Comparison of ENCODE assay signal across 8 cellular contexts in the genomic region with DNA sequence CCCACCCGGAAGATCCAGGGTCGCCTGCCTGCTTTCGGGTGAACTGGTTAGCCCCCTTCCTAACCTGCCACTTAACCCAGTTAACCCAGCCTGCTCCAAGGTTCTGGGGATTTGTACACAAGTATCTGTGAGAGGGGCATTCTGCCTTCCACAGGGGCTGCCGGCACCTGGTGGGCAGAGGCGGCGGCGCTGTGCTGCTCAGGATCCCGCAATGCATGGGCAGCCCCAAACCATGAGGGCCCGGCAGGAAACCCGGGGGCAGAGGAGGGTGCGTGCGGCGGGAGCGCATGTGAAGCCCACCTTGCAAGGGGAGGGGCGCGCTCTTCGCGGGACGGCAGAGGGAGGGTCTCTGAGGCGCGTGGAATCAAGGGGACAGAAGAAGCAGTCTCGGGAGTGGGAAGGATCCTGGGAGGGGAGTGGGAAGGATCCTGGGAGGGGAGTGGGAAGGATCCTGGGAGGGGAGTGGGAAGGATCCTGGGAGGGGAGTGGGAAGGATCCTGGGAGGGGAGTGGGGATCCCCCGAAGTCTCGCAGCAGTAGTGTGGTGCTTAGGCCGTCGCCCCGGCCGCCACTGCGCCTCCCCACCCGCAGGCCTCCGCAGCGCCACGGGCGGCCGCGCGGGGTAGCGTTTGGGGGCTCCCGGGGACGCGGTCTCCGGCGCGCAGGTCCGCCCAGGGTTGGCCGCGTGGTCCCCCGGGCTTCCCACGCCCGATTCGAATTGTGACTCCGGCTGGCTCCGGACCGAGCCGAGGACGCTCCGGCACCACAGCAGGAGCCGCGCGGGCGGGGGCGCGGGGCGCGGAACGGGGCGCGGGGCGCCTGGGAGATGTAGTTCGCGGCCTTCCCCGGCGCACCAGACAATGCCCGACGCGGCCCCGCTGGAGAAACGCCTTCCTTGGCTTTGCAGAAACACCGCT. TPM values are rescaled to one million over a fixed set of nuclear protein-coding genes. Genes with fewer than 3 reads are reported as not detected.
DNase-seq lines count a peak whose midpoint lies in the region; ATAC-seq lines count a peak whose summit lies in the region.

No MANE protein-coding gene starts in this region.

- H3K27me3 ChIP-seq in CD4-positive, CD25-positive, alpha-beta regulatory T cell (ENCODE audit: control insufficient read depth, insufficient read depth, low read length) = peaks cover 5% of the 10 kb centered on the region

- H3K27me3 Mint-ChIP-seq in CD4-positive, CD25-positive, alpha-beta regulatory T cell = peaks cover 41% of the 10 kb centered on the region

- peaks cover 26% of the 10 kb centered on the region for H3K4me1 ChIP-seq in CD4-positive, CD25-positive, alpha-beta regulatory T cell (ENCODE audit: control insufficient read depth, insufficient read depth, low read length, poor library complexity, severe bottlenecking)

- H3K4me1 Mint-ChIP-seq in CD4-positive, CD25-positive, alpha-beta regulatory T cell = peaks cover 2 to 23% (median 5%) of the 10 kb centered on the region in 4 donors

- H3K36me3 Mint-ChIP-seq in CD4-positive, CD25-positive, alpha-beta regulatory T cell = no peaks in the 10 kb centered on the region

- no peaks in the 10 kb centered on the region for H3K9me3 ChIP-seq in CD4-positive, CD25-positive, alpha-beta regulatory T cell (ENCODE audit: control insufficient read depth in 2 of 2, low read length in 2 of 2)

- ATAC-seq in CD4-positive, CD25-positive, alpha-beta regulatory T cell (ENCODE audit: low read depth in 2 of 2) = peak; percentile 77 to 78
- ATAC-seq in GM21367 (IDR thresholded peaks at IDR 0.05; ENCODE audit: unreplicated experiment) (peak; percentile 44), HG02678 (IDR thresholded peaks at IDR 0.05; ENCODE audit: unreplicated experiment) (no peak)

- H3K4me3 ChIP-seq in CD4-positive, CD25-positive, alpha-beta regulatory T cell (ENCODE audit: low read depth, low read length) = peak overlapping the region; percentile 32

- H3K27ac Mint-ChIP-seq in CD4-positive, CD25-positive, alpha-beta regulatory T cell = no peak overlapping the region

- H3K4me3 Mint-ChIP-seq in CD4-positive, CD25-positive, alpha-beta regulatory T cell = peak overlapping the region; percentile 66 to 85 (median 81)

- DNase-seq in CD4-positive, CD25-positive, alpha-beta regulatory T cell = peak; percentile 42 to 70 (median 63)
- peak; percentile 57 for DNase-seq in NCI-H1092 (lab: John Stamatoyannopoulos, UW)
- peak; percentile 22 for DNase-seq in activated CD4-positive, CD25-positive, alpha-beta regulatory T cell treated with anti-CD3 and anti-CD28 coated beads, Interleukin-2, amount 50 U/mL, for 16 hours (ENCODE audit: low read depth, low spot score)
- DNase-seq in cerebellar cortex (ENCODE audit: low spot score) = peak; percentile 69
- DNase-seq in kidney glomerular epithelial cell (lab: John Stamatoyannopoulos, UW) = peak; percentile 37
- peak; percentile 71 for DNase-seq in stimulated activated CD4-positive, alpha-beta T cell treated with anti-CD3 and anti-CD28 coated beads, Interleukin-12 subunit alpha, Interleukin-12 subunit beta, amount 100 ng/mL, for 4 hours

- H3K27ac ChIP-seq in CD4-positive, CD25-positive, alpha-beta regulatory T cell (ENCODE audit: insufficient read depth, low read length, poor library complexity, severe bottlenecking) = no peak overlapping the region

- H3K36me3 ChIP-seq in CD4-positive, CD25-positive, alpha-beta regulatory T cell (ENCODE audit: control insufficient read depth, insufficient read depth, low read length) = no peaks in the 10 kb centered on the region

- no peaks in the 10 kb centered on the region for H3K9me3 Mint-ChIP-seq in CD4-positive, CD25-positive, alpha-beta regulatory T cell

RNA-seq across cellular contexts. Expression of a gene that starts 4.9 kb away (rescaled TPM):
- 123 TPM for total RNA-seq in CD4-positive, CD25-positive, alpha-beta regulatory T cell
- polyA plus RNA-seq in CD4-positive, CD25-positive, alpha-beta regulatory T cell = 1 to 10 TPM; 2.5 to 3.1 (median 3.0) TPM

RNA-seq across cellular contexts. Expression of a gene that starts 16.4 kb away (rescaled TPM):
- 3.1 TPM for total RNA-seq in CD4-positive, CD25-positive, alpha-beta regulatory T cell
- under 1 TPM; 0.11 to 0.31 (median 0.21) TPM for polyA plus RNA-seq in CD4-positive, CD25-positive, alpha-beta regulatory T cell

RNA-seq across cellular contexts. Expression of a gene that starts 59.9 kb away (rescaled TPM):
- 37.1 TPM for total RNA-seq in CD4-positive, CD25-positive, alpha-beta regulatory T cell
- 100 to 1,000 TPM in 2 of 4 donors, 10 to 100 TPM in 2; 12.0 to 131 (median 72.9) TPM for polyA plus RNA-seq in CD4-positive, CD25-positive, alpha-beta regulatory T cell
